8 cellular contexts compared by ENCODE assay signal in genomic region chr20:62914970-62915457, GRCh38. TPM values are rescaled to one million over a fixed set of nuclear protein-coding genes. Genes with fewer than 3 reads are reported as not detected.
A peak's percentile ranks its signal among the peaks of the same experiment; 100 is the strongest.
DNase-seq lines count a peak whose midpoint lies in the region; ATAC-seq and TF ChIP-seq lines count a peak whose summit lies in the region.

No MANE protein-coding gene starts in this region.

- H3K27ac ChIP-seq in lower lobe of right lung = peak overlapping the region; percentile 14

- no peaks in the 10 kb centered on the region for H3K27me3 ChIP-seq in lower lobe of right lung (ENCODE audit: low read depth)

- no peak for ATAC-seq in central memory CD8-positive, alpha-beta T cell (replicated peaks; ENCODE audit: extremely low read depth, poor library complexity, severe bottlenecking)
- ATAC-seq in lower lobe of right lung (peak; percentile 73 to 83), GM19351 (IDR thresholded peaks at IDR 0.05; ENCODE audit: unreplicated experiment) (no peak), HG03432 (IDR thresholded peaks at IDR 0.05; ENCODE audit: unreplicated experiment) (no peak), HG02588 (IDR thresholded peaks at IDR 0.05; ENCODE audit: unreplicated experiment) (no peak)

- peak overlapping the region; percentile 51 for H3K4me3 Mint-ChIP-seq in central memory CD8-positive, alpha-beta T cell

- DNase-seq in Caki2 (ENCODE audit: low read depth) (peak; percentile 46), NB4 (ENCODE audit: low read depth) (peak; percentile 52), lower lobe of right lung (peak; percentile 36), NCI-H446 (lab: John Stamatoyannopoulos, UW) (no peak)
- DNase-seq in central memory CD8-positive, alpha-beta T cell (ENCODE audit: low spot score in 2 of 2) = no peak

- no peaks in the 10 kb centered on the region for H3K9me3 Mint-ChIP-seq in central memory CD8-positive, alpha-beta T cell

- H3K4me1 Mint-ChIP-seq in central memory CD8-positive, alpha-beta T cell = peaks cover 74% of the 10 kb centered on the region

- intact Hi-C loops in lower lobe of right lung (cut with DNase I) = no loop called here

- H3K36me3 ChIP-seq in lower lobe of right lung = peaks cover 42% of the 10 kb centered on the region

- H3K36me3 Mint-ChIP-seq in central memory CD8-positive, alpha-beta T cell (ENCODE audit: insufficient read depth) = peaks cover 43% of the 10 kb centered on the region

- TF ChIP-seq POLR2A in NB4 (IDR thresholded peaks at IDR 0.05; ENCODE audit: extremely low read depth, insufficient read length) = no peak

- TF ChIP-seq CTCF in NB4 (IDR thresholded peaks at IDR 0.05; ENCODE audit: low read depth, low read length) (no peak), lower lobe of right lung (IDR thresholded peaks at IDR 0.05) (no peak)

- H3K4me3 ChIP-seq in NB4 (ENCODE audit: low read depth, low read length) (no peak overlapping the region), lower lobe of right lung (no peak overlapping the region)

- in situ Hi-C loops in Caki2 (cut with HindIII; ENCODE audit: low pct_unique_long_range_greater_than_20kb, low sequenced_read_pairs) = no loop called here

- no peaks in the 10 kb centered on the region for H3K9me3 ChIP-seq in lower lobe of right lung

- peak overlapping the region; percentile 82 for H3K27ac Mint-ChIP-seq in central memory CD8-positive, alpha-beta T cell (ENCODE audit: low read depth)

- H3K4me1 ChIP-seq in lower lobe of right lung = peaks cover 73% of the 10 kb centered on the region

- H3K27me3 Mint-ChIP-seq in central memory CD8-positive, alpha-beta T cell = no peaks in the 10 kb centered on the region

RNA-seq across cellular contexts. Expression of gene DIDO1, which starts 11.3 kb away (rescaled TPM):
- 14.5 and 18.2 TPM in 2 replicates for total RNA-seq in Caki2 (2014; rRNA removed; shearing (Covaris generic); ENCODE audit: low replicate concordance)
- 54.6 TPM for total RNA-seq in lower lobe of right lung

RNA-seq across cellular contexts. Expression of gene GID8, which starts 22.9 kb away (rescaled TPM):
- total RNA-seq in Caki2 (2014; rRNA removed; shearing (Covaris generic); ENCODE audit: low replicate concordance) = 29.0 and 39.4 TPM in 2 replicates
- total RNA-seq in lower lobe of right lung = 26.2 TPM

RNA-seq across cellular contexts. Expression of gene SLC17A9, which starts 37.5 kb away (rescaled TPM):
- 4.5 and 5.5 TPM in 2 replicates for total RNA-seq in Caki2 (2014; rRNA removed; shearing (Covaris generic); ENCODE audit: low replicate concordance)
- 10.4 TPM for total RNA-seq in lower lobe of right lung

RNA-seq across cellular contexts. Expression of gene TCFL5, which starts 53.4 kb away (rescaled TPM):
- 30.0 and 31.7 TPM in 2 replicates for total RNA-seq in Caki2 (2014; rRNA removed; shearing (Covaris generic); ENCODE audit: low replicate concordance)
- 8.2 TPM for total RNA-seq in lower lobe of right lung

Comparison
In these comparisons a context has a peak if more than half of its experiments do, and no peak if none do; other contexts are left out.
1. DNase-seq: peak in Caki2 (single experiment), NB4 (single experiment) and lower lobe of right lung (single experiment); none in central memory CD8-positive, alpha-beta T cell (0 of 2) and NCI-H446 (0 of 2).
2. ATAC-seq: peak in lower lobe of right lung (2 of 2); none in central memory CD8-positive, alpha-beta T cell (single experiment), GM19351 (single experiment), HG03432 (single experiment) and HG02588 (single experiment).